In the genomic region with DNA sequence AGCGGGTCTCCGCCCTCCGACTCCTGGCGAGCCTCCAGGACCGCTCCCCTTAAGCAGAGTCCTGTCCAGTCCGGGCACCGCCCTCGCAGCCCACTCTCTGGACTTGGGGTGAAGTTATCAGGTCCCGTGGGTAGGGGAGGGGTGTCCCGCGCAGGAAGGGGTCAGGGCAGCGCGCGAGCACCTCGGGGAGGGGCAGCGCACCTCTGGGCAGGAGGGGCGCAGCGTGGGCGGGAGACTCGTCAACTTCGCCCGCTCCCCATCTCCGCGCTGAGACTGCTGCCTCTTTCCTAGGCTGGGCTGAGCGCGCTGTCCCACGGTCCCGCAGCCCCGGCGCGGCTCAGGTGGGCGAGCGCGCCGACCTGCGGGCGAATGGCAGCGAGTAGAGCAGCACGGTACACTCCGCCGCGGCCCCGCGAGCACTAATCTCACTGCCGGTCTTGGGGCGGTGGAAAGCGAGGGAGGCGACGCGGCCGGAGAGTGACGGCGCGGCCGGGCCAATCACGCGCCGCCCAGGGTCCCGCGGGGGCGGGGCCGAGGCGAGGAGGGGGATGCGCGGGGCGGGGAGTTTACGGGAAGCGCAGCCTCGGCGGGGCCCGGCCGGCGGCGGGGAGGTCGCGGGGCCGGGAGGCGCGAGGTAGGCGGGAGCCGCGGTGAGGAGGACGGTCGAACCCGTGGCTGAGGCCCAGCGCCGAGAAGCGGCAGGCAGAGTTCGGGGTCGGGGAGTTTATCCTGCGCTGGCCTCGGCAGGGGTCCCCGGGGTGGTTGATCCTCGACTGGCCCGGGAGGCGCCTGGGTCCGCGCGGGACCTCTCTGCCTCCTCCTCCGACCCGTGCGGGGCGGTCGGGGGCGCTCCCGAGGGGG, we compare ENCODE assay signal across 1 cellular context.
TF ChIP-seq lines count a peak whose summit lies in the region.

A gene (minus strand): TSS at position 421 of the 861 bp plus-strand sequence. CDS start 696 bp downstream, outside the sequence.

TF ChIP-seq in HCT116, 20 proteins besides CTCF, POLR2A, EP300 and RAD21 (continued from another document):
- TF ChIP-seq ZNF274 (IDR thresholded peaks at IDR 0.05; ENCODE audit: low read depth, low read length) = no peak
- TF ChIP-seq SP1 (IDR thresholded peaks at IDR 0.05; ENCODE audit: low read depth) = peak; percentile 54; the same call in 1 of the 2 replicates
TF ChIP-seq in HCT116: peak in this region for 6.
